30 cellular contexts compared by ENCODE assay signal in the genomic region with DNA sequence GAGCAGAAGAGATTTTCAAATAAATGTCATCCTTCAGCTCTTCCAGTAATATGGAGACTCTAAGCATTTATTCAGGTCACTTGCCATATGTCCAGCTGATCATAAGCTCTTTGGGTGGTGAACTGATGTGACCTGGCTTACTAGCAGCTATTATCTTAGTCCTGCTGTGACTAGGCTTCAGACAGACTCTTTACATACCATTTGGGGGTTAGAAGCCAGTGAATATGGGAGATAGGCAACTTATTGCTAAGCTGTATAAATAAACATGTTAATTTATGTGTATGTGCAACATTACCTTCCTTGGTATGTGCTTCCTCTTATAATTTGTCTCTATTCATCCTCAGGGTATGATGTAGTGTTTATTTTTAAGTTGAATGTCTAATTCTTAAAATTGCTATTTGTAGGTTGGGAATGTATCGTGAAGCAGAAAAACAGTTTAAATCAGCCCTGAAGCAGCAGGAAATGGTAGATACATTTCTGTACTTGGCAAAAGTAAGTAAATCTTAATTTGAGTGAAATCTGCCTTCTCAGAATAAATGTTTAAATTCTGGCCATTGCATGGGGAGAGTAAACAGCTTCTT. TPM values are rescaled to one million over a fixed set of nuclear protein-coding genes. Genes with fewer than 3 reads are reported as not detected.
DNase-seq lines count a peak whose midpoint lies in the region; ATAC-seq and TF ChIP-seq lines count a peak whose summit lies in the region.
"Had no signal": no experiment of that assay in that cellular context is flagged by ENCODE, and none has a peak within 500 bp of the region (broad histone marks: within the 10 kb centered on the region; RNA-seq: fewer than 3 reads in every experiment).

No MANE protein-coding gene starts in this region.

- no peaks in the 10 kb centered on the region for H3K27me3 Mint-ChIP-seq in osteocyte (ENCODE audit: unreplicated experiment)
- H3K27me3 Mint-ChIP-seq: activated CD4-positive, alpha-beta T cell treated with anti-CD3 and anti-CD28 coated beads, Interleukin-2, amount 10 ng/mL, durations not matched to agents 7 days and 5 days; activated naive CD8-positive, alpha-beta T cell treated with anti-CD3 and anti-CD28 coated beads, Interleukin-2, amount 50 U/mL, for 24 hours; activated T-cell treated with anti-CD3 and anti-CD28 coated beads, Interleukin-2, amount 50 U/mL, for 24 hours; brain; effector memory CD8-positive, alpha-beta T cell; memory B cell; progenitor cell of endocrine pancreas; stimulated activated naive B cell treated with anti-CD40 and anti-IgM and Interleukin-4, amounts not matched to agents 10 μg/mL and 1 μg/mL and 100 μg/mL, for 72 hours had no signal

- H3K9me3 Mint-ChIP-seq in osteocyte (ENCODE audit: unreplicated experiment): no peaks in the 10 kb centered on the region
- H3K9me3 Mint-ChIP-seq: activated CD4-positive, alpha-beta T cell treated with anti-CD3 and anti-CD28 coated beads, Interleukin-2, amount 10 ng/mL, durations not matched to agents 7 days and 5 days; activated T-cell treated with anti-CD3 and anti-CD28 coated beads, Interleukin-2, amount 50 U/mL, for 24 hours; effector memory CD8-positive, alpha-beta T cell had no signal

- peaks cover 24% of the 10 kb centered on the region for H3K4me1 Mint-ChIP-seq in osteocyte (ENCODE audit: unreplicated experiment)
- H3K4me1 Mint-ChIP-seq: activated CD4-positive, alpha-beta T cell treated with anti-CD3 and anti-CD28 coated beads, Interleukin-2, amount 10 ng/mL, durations not matched to agents 7 days and 5 days; activated naive CD8-positive, alpha-beta T cell treated with anti-CD3 and anti-CD28 coated beads, Interleukin-2, amount 50 U/mL, for 24 hours; memory B cell; stimulated activated naive B cell treated with anti-CD40 and anti-IgM and Interleukin-4, amounts not matched to agents 10 μg/mL and 1 μg/mL and 100 μg/mL, for 72 hours had no signal

- H3K36me3 ChIP-seq in HEK293 (ENCODE audit: control insufficient read depth in 2 of 2, insufficient read depth in 1 of 2, low read length in 2 of 2): peaks cover 18 to 30% of the 10 kb centered on the region in 2 experiments

- H3K4me3 Mint-ChIP-seq in osteocyte (ENCODE audit: unreplicated experiment): no peak overlapping the region
- H3K4me3 Mint-ChIP-seq: activated CD4-positive, alpha-beta T cell treated with anti-CD3 and anti-CD28 coated beads, Interleukin-2, amount 10 ng/mL, durations not matched to agents 7 days and 5 days; activated naive CD8-positive, alpha-beta T cell treated with anti-CD3 and anti-CD28 coated beads, Interleukin-2, amount 50 U/mL, for 24 hours; activated T-cell treated with anti-CD3 and anti-CD28 coated beads, Interleukin-2, amount 50 U/mL, for 24 hours; brain; effector memory CD8-positive, alpha-beta T cell; memory B cell; stimulated activated naive B cell treated with anti-CD40 and anti-IgM and Interleukin-4, amounts not matched to agents 10 μg/mL and 1 μg/mL and 100 μg/mL, for 72 hours had no signal

- CTCF ChIA-PET in HEK293 (lab: Yijun Ruan, JAX): interaction anchor here (1.7 kb wide), 1 partner anchor 189 kb away, joined by 3 read pairs; no protein-coding TSS in a partner anchor

- DNase-seq in NCI-H69 (lab: John Stamatoyannopoulos, UW) (peak; percentile 68), cerebellum (ENCODE audit: low spot score) (peak; percentile 19), osteocyte (ENCODE audit: extremely low spot score, unreplicated experiment) (no peak), AG08395 (ENCODE audit: low spot score) (no peak), HuH-7 (ENCODE audit: low spot score) (no peak)
- DNase-seq: activated CD4-positive, alpha-beta T cell treated with anti-CD3 and anti-CD28 coated beads, Interleukin-2, amount 10 ng/mL, durations not matched to agents 7 days and 5 days; activated gamma-delta T cell treated with Interleukin-2 at 50 U/mL for 16 hours; activated naive CD8-positive, alpha-beta T cell treated with anti-CD3 and anti-CD28 coated beads, Interleukin-2, amount 50 U/mL, for 24 hours; activated T-cell treated with anti-CD3 and anti-CD28 coated beads, Interleukin-2, amount 50 U/mL, for 24 hours; effector memory CD8-positive, alpha-beta T cell; erythroblast; NCI-H2029; NCI-H345; PC-3; right lobe of liver; stimulated activated naive B cell treated with anti-CD40 and anti-IgM and Interleukin-4, amounts not matched to agents 10 μg/mL and 1 μg/mL and 100 μg/mL, for 72 hours; T-helper 2 cell; upper lobe of left lung had no signal

- POLR2A ChIA-PET in HEK293 (lab: Yijun Ruan, JAX): interaction anchor here (0.5 to 0.8 kb wide), 2 partner anchors 32 to 97 kb away, joined by 3 read pairs; a partner anchor contains a TSS

- no peak overlapping the region for H3K27ac ChIP-seq in HEK293 (ENCODE audit: extremely low read depth, low read depth, low read length)
- H3K27ac ChIP-seq: C4-2B, coronary artery, hepatocyte, right lobe of liver, upper lobe of left lung, VCaP had no signal

- peaks cover 36% of the 10 kb centered on the region for H3K36me3 Mint-ChIP-seq in osteocyte (ENCODE audit: unreplicated experiment)

- TF ChIP-seq CTCF in HEK293 (tag by site-specific recombination; IDR thresholded peaks at IDR 0.05): no peak
- no peak for TF ChIP-seq CTCF in osteocyte (IDR thresholded peaks at IDR 0.05)

- ATAC-seq in HG03354 (IDR thresholded peaks at IDR 0.05; ENCODE audit: poor library complexity, severe bottlenecking, unreplicated experiment): no peak
- ATAC-seq: activated naive CD8-positive, alpha-beta T cell treated with anti-CD3 and anti-CD28 coated beads, Interleukin-2, amount 50 U/mL, for 24 hours; effector memory CD8-positive, alpha-beta T cell; K562; left lobe of liver; PC-3; right lobe of liver; Right ventricle myocardium inferior; stimulated activated naive B cell treated with anti-CD40 and anti-IgM and Interleukin-4, amounts not matched to agents 10 μg/mL and 1 μg/mL and 100 μg/mL, for 72 hours had no signal

- H3K4me3 ChIP-seq in HEK293 (ENCODE audit: low read depth, low read length): no peak overlapping the region
- H3K4me3 ChIP-seq: coronary artery, hepatocyte, K562, right lobe of liver, upper lobe of left lung had no signal

- no peaks in the 10 kb centered on the region for H3K9me3 ChIP-seq in HEK293 (ENCODE audit: control insufficient read depth, insufficient read depth, low read depth, low read length)
- H3K9me3 ChIP-seq: right lobe of liver, upper lobe of left lung had no signal

- peak overlapping the region; percentile 59 for H3K27ac Mint-ChIP-seq in osteocyte (ENCODE audit: unreplicated experiment)
- H3K27ac Mint-ChIP-seq: activated CD4-positive, alpha-beta T cell treated with anti-CD3 and anti-CD28 coated beads, Interleukin-2, amount 10 ng/mL, durations not matched to agents 7 days and 5 days; activated naive CD8-positive, alpha-beta T cell treated with anti-CD3 and anti-CD28 coated beads, Interleukin-2, amount 50 U/mL, for 24 hours; activated T-cell treated with anti-CD3 and anti-CD28 coated beads, Interleukin-2, amount 50 U/mL, for 24 hours; effector memory CD8-positive, alpha-beta T cell; memory B cell; progenitor cell of endocrine pancreas; stimulated activated naive B cell treated with anti-CD40 and anti-IgM and Interleukin-4, amounts not matched to agents 10 μg/mL and 1 μg/mL and 100 μg/mL, for 72 hours had no signal

- H3K4me1 ChIP-seq in HEK293 (ENCODE audit: control insufficient read depth, insufficient read depth, low read length): no peaks in the 10 kb centered on the region
- H3K4me1 ChIP-seq: right lobe of liver, upper lobe of left lung had no signal

TF ChIP-seq in HEK293, 187 proteins besides CTCF, POLR2A, EP300 and RAD21 (continues in another document):
- TF ChIP-seq, protein P1, sequence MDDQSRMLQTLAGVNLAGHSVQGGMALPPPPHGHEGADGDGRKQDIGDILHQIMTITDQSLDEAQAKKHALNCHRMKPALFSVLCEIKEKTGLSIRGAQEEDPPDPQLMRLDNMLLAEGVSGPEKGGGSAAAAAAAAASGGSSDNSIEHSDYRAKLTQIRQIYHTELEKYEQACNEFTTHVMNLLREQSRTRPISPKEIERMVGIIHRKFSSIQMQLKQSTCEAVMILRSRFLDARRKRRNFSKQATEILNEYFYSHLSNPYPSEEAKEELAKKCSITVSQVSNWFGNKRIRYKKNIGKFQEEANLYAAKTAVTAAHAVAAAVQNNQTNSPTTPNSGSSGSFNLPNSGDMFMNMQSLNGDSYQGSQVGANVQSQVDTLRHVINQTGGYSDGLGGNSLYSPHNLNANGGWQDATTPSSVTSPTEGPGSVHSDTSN (CRISPR knock-in tag; IDR thresholded peaks at IDR 0.05): no peak
- TF ChIP-seq ZNF169 (tag by site-specific recombination; IDR thresholded peaks at IDR 0.05) (no peak), ZNF311 (tag by site-specific recombination; IDR thresholded peaks at IDR 0.05; ENCODE audit: borderline replicate concordance) (no peak), REPIN1 (tag by site-specific recombination; IDR thresholded peaks at IDR 0.05; ENCODE audit: low read depth) (no peak), KLF16 (tag by site-specific recombination; IDR thresholded peaks at IDR 0.05) (no peak), HOXC10 (CRISPR knock-in tag; IDR thresholded peaks at IDR 0.05) (no peak), ZNF140 (tag by site-specific recombination; IDR thresholded peaks at IDR 0.05) (no peak)
- TF ChIP-seq, protein P2, sequence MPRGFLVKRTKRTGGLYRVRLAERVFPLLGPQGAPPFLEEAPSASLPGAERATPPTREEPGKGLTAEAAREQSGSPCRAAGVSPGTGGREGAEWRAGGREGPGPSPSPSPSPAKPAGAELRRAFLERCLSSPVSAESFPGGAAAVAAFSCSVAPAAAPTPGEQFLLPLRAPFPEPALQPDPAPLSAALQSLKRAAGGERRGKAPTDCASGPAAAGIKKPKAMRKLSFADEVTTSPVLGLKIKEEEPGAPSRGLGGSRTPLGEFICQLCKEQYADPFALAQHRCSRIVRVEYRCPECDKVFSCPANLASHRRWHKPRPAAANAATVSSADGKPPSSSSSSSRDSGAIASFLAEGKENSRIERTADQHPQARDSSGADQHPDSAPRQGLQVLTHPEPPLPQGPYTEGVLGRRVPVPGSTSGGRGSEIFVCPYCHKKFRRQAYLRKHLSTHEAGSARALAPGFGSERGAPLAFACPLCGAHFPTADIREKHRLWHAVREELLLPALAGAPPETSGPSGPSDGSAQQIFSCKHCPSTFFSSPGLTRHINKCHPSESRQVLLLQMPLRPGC (tag by site-specific recombination; IDR thresholded peaks at IDR 0.05): no peak

RNA-seq across cellular contexts. Expression of a gene that starts 32.4 kb away (rescaled TPM):
- total RNA-seq in cerebellum (19.1 TPM), osteocyte (23.6 and 26.8 TPM in 2 replicates)

Comparison
In these comparisons a context has a peak if more than half of its experiments do, and no peak if none do; other contexts are left out.
1. DNase-seq: peak in NCI-H69 (single experiment) and cerebellum (single experiment); none in osteocyte (single experiment), AG08395 (single experiment) and HuH-7 (single experiment).